31 cellular contexts compared by ENCODE assay signal in the genomic region with DNA sequence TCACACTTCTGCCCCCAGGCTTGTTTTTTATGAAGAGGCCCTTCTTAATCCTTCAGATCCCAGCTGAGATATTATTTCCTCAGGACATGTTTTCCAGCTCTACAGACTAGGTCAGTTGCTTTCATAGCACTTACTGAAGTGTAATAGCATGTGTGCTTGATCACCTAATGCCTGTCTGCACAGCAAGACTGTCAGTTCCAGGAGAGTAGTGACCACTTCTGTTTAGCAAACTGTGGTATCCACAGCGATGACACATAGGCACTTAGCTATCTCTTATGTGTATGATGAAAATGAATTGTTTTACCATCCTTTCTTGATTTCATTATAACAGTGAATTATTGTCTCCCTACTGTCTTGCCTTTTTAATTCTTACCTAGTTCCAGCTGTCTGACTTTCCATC. TPM values are rescaled to one million over a fixed set of nuclear protein-coding genes. Genes with fewer than 3 reads are reported as not detected.
DNase-seq lines count a peak whose midpoint lies in the region; ATAC-seq and TF ChIP-seq lines count a peak whose summit lies in the region.
"Had no signal": no experiment of that assay in that cellular context is flagged by ENCODE, and none has a peak within 500 bp of the region (broad histone marks: within the 10 kb centered on the region; RNA-seq: fewer than 3 reads in every experiment).

No MANE protein-coding gene starts in this region.

- H3K9me3 ChIP-seq in neural cell (ENCODE audit: low read length): no peaks in the 10 kb centered on the region
- H3K9me3 ChIP-seq in CD4-positive, alpha-beta memory T cell (ENCODE audit: control insufficient read depth in 1 of 2, low read length in 2 of 2): no peaks in the 10 kb centered on the region
- H3K9me3 ChIP-seq: esophagus squamous epithelium, lower lobe of right lung had no signal

- H3K27me3 ChIP-seq in GM23338 (ENCODE audit: insufficient read depth) (no peaks in the 10 kb centered on the region), neural cell (ENCODE audit: insufficient read depth, low read depth, low read length) (no peaks in the 10 kb centered on the region), dorsolateral prefrontal cortex (peaks cover 0 to 4% (median 0%) of the 10 kb centered on the region in 45 donors)
- H3K27me3 ChIP-seq in CD4-positive, alpha-beta memory T cell (ENCODE audit: insufficient read depth, low read length): no peaks in the 10 kb centered on the region

- no peak for TF ChIP-seq EP300 in neural cell (conservative IDR thresholded peaks at IDR 0.05; ENCODE audit: poor library complexity, severe bottlenecking)

- H3K4me1 Mint-ChIP-seq in GM23338: no peaks in the 10 kb centered on the region
- H3K4me1 Mint-ChIP-seq in CD4-positive, alpha-beta memory T cell: peaks cover 0 to 16% (median 7%) of the 10 kb centered on the region in 4 donors

- no peak for TF ChIP-seq RAD21 in neural cell (conservative IDR thresholded peaks at IDR 0.05)

- H3F3A ChIP-seq in GM23338 (replicated peaks; ENCODE audit: low read depth) (peaks cover 4% of the 10 kb centered on the region; the same call in 1 of the 2 replicates), neural cell (ENCODE audit: insufficient read depth, low read length, poor library complexity, severe bottlenecking) (no peaks in the 10 kb centered on the region)

- H3K9ac ChIP-seq in neural cell (ENCODE audit: low read length): no peak overlapping the region

- H3K27ac Mint-ChIP-seq in GM23338: no peak overlapping the region
- H3K27ac Mint-ChIP-seq in CD4-positive, alpha-beta memory T cell: peak overlapping the region in 1 of 7 donors; percentile 4
- H3K27ac Mint-ChIP-seq: activated CD4-positive, alpha-beta T cell treated with anti-CD3 and anti-CD28 coated beads, Interleukin-2, amount 10 ng/mL, durations not matched to agents 24 days and 14 days; activated naive CD8-positive, alpha-beta T cell treated with anti-CD3 and anti-CD28 coated beads, Interleukin-2, amount 10 ng/mL, durations not matched to agents 7 days and 5 days; dendritic cell treated with granulocyte-macrophage colony-stimulating factor and Interleukin-4, amounts not matched to agents 40 ng/mL and 50 ng/mL, for 4 days had no signal

- no peaks in the 10 kb centered on the region for H3K9me3 Mint-ChIP-seq in GM23338
- no peaks in the 10 kb centered on the region for H3K9me3 Mint-ChIP-seq in CD4-positive, alpha-beta memory T cell
- H3K9me3 Mint-ChIP-seq: activated CD4-positive, alpha-beta T cell treated with anti-CD3 and anti-CD28 coated beads, Interleukin-2, amount 10 ng/mL, durations not matched to agents 24 days and 14 days; activated naive CD8-positive, alpha-beta T cell treated with anti-CD3 and anti-CD28 coated beads, Interleukin-2, amount 10 ng/mL, durations not matched to agents 7 days and 5 days; central memory CD8-positive, alpha-beta T cell; dendritic cell treated with granulocyte-macrophage colony-stimulating factor and Interleukin-4, amounts not matched to agents 40 ng/mL and 50 ng/mL, for 4 days; IgD-negative memory B cell; neural crest cell had no signal

- peaks cover 8% of the 10 kb centered on the region for H3K27me3 Mint-ChIP-seq in GM23338 (ENCODE audit: insufficient read depth, low read depth, poor library complexity)
- peaks cover 4 to 5% of the 10 kb centered on the region in 2 donors for H3K27me3 Mint-ChIP-seq in CD4-positive, alpha-beta memory T cell

- H4K20me1 ChIP-seq in GM23338 (replicated peaks; ENCODE audit: insufficient read depth) (peaks cover under 1% of the 10 kb centered on the region; the same call in 1 of the 2 replicates), neural cell (ENCODE audit: insufficient read depth) (no peaks in the 10 kb centered on the region)

- TF ChIP-seq CTCF in GM23338 (conservative IDR thresholded peaks at IDR 0.05; ENCODE audit: low read depth in 2 of 2) (no peak), neural cell (IDR thresholded peaks at IDR 0.05; ENCODE audit: poor library complexity, severe bottlenecking) (no peak), dorsolateral prefrontal cortex (IDR thresholded peaks at IDR 0.05 in 54 of 56, conservative IDR thresholded peaks at IDR 0.05 in 2 of 56; ENCODE audit: low read depth in 1 of 56, partially characterized antibody in 56 of 56) (no peak)

- H3K79me2 ChIP-seq in GM23338 (replicated peaks; ENCODE audit: insufficient read depth) (peaks cover 4% of the 10 kb centered on the region), neural cell (replicated peaks; ENCODE audit: insufficient read depth, low read length) (peaks cover 4% of the 10 kb centered on the region)

- H3K27ac ChIP-seq in GM23338 (ENCODE audit: low read depth): 0 out of 2 replicates have a peak overlapping the region, but pooled peaks have one; percentile 63
- H3K27ac ChIP-seq in neural cell (ENCODE audit: low read length): no peak overlapping the region
- no peak overlapping the region for H3K27ac ChIP-seq in CD4-positive, alpha-beta memory T cell (ENCODE audit: low read depth, low read length)
- no peak overlapping the region for H3K27ac ChIP-seq in dorsolateral prefrontal cortex
- H3K27ac ChIP-seq: esophagus squamous epithelium, lower lobe of right lung, WERI-Rb-1 had no signal

- H3K4me3 ChIP-seq in GM23338 (no peak overlapping the region), neural cell (ENCODE audit: low read length) (no peak overlapping the region), dorsolateral prefrontal cortex (no peak overlapping the region)
- H3K4me3 ChIP-seq in CD4-positive, alpha-beta memory T cell (ENCODE audit: low read length in 2 of 2): no peak overlapping the region
- H3K4me3 ChIP-seq: esophagus squamous epithelium, lower lobe of right lung had no signal

- H3K9me2 ChIP-seq in GM23338 (ENCODE audit: insufficient read depth): no peaks in the 10 kb centered on the region
- H3K9me2 ChIP-seq in neural cell (ENCODE audit: insufficient read depth, low read length): no peaks in the 10 kb centered on the region

- POLR2A ChIA-PET in CD4-positive, alpha-beta memory T cell (lab: Charles Lee; ENCODE audit: partially characterized antibody): interaction anchor here (0.7 to 1.0 kb wide), 2 partner anchors 21 to 60 kb away, joined by 3 read pairs; a partner anchor contains a TSS

- DNase-seq in GM23338 (ENCODE audit: low spot score) (no peak), RPMI7951 (ENCODE audit: low read depth) (peak; percentile 7), fibroblast of gingiva (ENCODE audit: low read depth) (peak; percentile 11), dorsolateral prefrontal cortex (no peak)
- DNase-seq in CD4-positive, alpha-beta memory T cell: no peak
- DNase-seq: activated CD4-positive, alpha-beta T cell treated with anti-CD3 and anti-CD28 coated beads, Interleukin-2, amount 10 ng/mL, durations not matched to agents 24 days and 14 days; activated effector memory CD4-positive, alpha-beta T cell treated with anti-CD3 and anti-CD28 coated beads, Interleukin-2, amount 50 U/mL, for 16 hours; activated naive CD8-positive, alpha-beta T cell treated with anti-CD3 and anti-CD28 coated beads, Interleukin-2, amount 10 ng/mL, durations not matched to agents 7 days and 5 days; activated T-cell treated with anti-CD3 and anti-CD28 coated beads, Interleukin-2, amount 50 U/mL, for 1 hour; C1 segment of cervical spinal cord; esophagus squamous epithelium; kidney; lower lobe of right lung; NCI-H2029; NCI-H345; NCI-H748 treated with DMSO at 0.1 percent for 48 hours; right cardiac atrium; stimulated activated CD4-positive, alpha-beta T cell treated with anti-CD3 and anti-CD28 coated beads, Interleukin-4, amount 100 ng/mL, for 1 hour; trophoblast cell; WERI-Rb-1 had no signal

- no peaks in the 10 kb centered on the region for H3K4me1 ChIP-seq in GM23338 (ENCODE audit: insufficient read depth)
- peaks cover 4% of the 10 kb centered on the region for H3K4me1 ChIP-seq in CD4-positive, alpha-beta memory T cell (ENCODE audit: insufficient read depth, low read length)
- H3K4me1 ChIP-seq: esophagus squamous epithelium, lower lobe of right lung had no signal

- CTCF ChIA-PET in CD4-positive, alpha-beta memory T cell (lab: Charles Lee; ENCODE audit: partially characterized antibody): no interaction called here

- H3K36me3 Mint-ChIP-seq in GM23338 (ENCODE audit: low read depth): peaks cover 6% of the 10 kb centered on the region
- H3K36me3 Mint-ChIP-seq in CD4-positive, alpha-beta memory T cell: peaks cover 0 to 10% of the 10 kb centered on the region in 2 donors
- H3K36me3 Mint-ChIP-seq: activated naive CD8-positive, alpha-beta T cell treated with anti-CD3 and anti-CD28 coated beads, Interleukin-2, amount 10 ng/mL, durations not matched to agents 7 days and 5 days had no signal

- ATAC-seq in GM23338 (no peak), GM18517 (IDR thresholded peaks at IDR 0.05; ENCODE audit: unreplicated experiment) (no peak)
- ATAC-seq: lower lobe of right lung, right cardiac atrium had no signal

- H3K36me3 ChIP-seq in GM23338 (ENCODE audit: insufficient read depth): no peaks in the 10 kb centered on the region
- H3K36me3 ChIP-seq in neural cell (ENCODE audit: insufficient read depth, low read length): no peaks in the 10 kb centered on the region
- no peaks in the 10 kb centered on the region for H3K36me3 ChIP-seq in CD4-positive, alpha-beta memory T cell (ENCODE audit: insufficient read depth, low read length)
- H3K36me3 ChIP-seq: esophagus squamous epithelium, lower lobe of right lung, WERI-Rb-1 had no signal

- no peak overlapping the region for H2AFZ ChIP-seq in GM23338
- no peak overlapping the region for H2AFZ ChIP-seq in neural cell (ENCODE audit: low read depth, low read length)

- H3K4me2 ChIP-seq in GM23338 (no peak overlapping the region), neural cell (ENCODE audit: low read length) (no peak overlapping the region)

- intact Hi-C loops in CD4-positive, alpha-beta memory T cell (cut with micrococcal nuclease): no loop called here
- intact Hi-C loops in dorsolateral prefrontal cortex (cut with DNase I): loop anchor here in 1 of 2 donors (5.0 kb wide), 1 partner anchor 40 kb away; no protein-coding TSS in a partner anchor

- no peak overlapping the region for H3K4me3 Mint-ChIP-seq in GM23338
- no peak overlapping the region for H3K4me3 Mint-ChIP-seq in CD4-positive, alpha-beta memory T cell
- H3K4me3 Mint-ChIP-seq: activated CD4-positive, alpha-beta T cell treated with anti-CD3 and anti-CD28 coated beads, Interleukin-2, amount 10 ng/mL, durations not matched to agents 24 days and 14 days; activated naive CD8-positive, alpha-beta T cell treated with anti-CD3 and anti-CD28 coated beads, Interleukin-2, amount 10 ng/mL, durations not matched to agents 7 days and 5 days; central memory CD8-positive, alpha-beta T cell; dendritic cell treated with granulocyte-macrophage colony-stimulating factor and Interleukin-4, amounts not matched to agents 40 ng/mL and 50 ng/mL, for 4 days; neural crest cell had no signal

RNA-seq across cellular contexts. Expression of a gene that starts 4.2 kb away (rescaled TPM):
- total RNA-seq in GM23338 (2014; rRNA removed; shearing (Covaris generic)): 0.66 and 2.5 TPM in 2 replicates
- polyA plus RNA-seq in GM23338 (2016; fragmentation: Nextera tagmentation; extraction: Ambion mirVana): 9.3 and 9.8 TPM in 2 replicates
- not detected in 2 replicates for total RNA-seq in RPMI7951 (2014; rRNA removed; shearing (Covaris generic))
- not detected in 2 replicates for polyA plus RNA-seq in neural cell
- polyA minus RNA-seq in neural cell: not detected in 2 replicates
- total RNA-seq in CD4-positive, alpha-beta memory T cell: not detected
- under 1 TPM in 1 of 2 donors, not detected in 1; 0.32 TPM for polyA plus RNA-seq in CD4-positive, alpha-beta memory T cell
- total RNA-seq in dorsolateral prefrontal cortex: 1 to 10 TPM in 5 of 120 experiments, under 1 TPM in 3, not detected in 112; 0.67 to 1.6 (median 1.1) TPM
- total RNA-seq: activated naive CD8-positive, alpha-beta T cell treated with anti-CD3 and anti-CD28 coated beads, Interleukin-2, amount 10 ng/mL, durations not matched to agents 7 days and 5 days; esophagus squamous epithelium; G401; kidney; lower lobe of right lung; mucosa of gallbladder; right cardiac atrium had no signal

RNA-seq across cellular contexts. Expression of a gene that starts 4.5 kb away (rescaled TPM):
- total RNA-seq in GM23338 (2014; rRNA removed; shearing (Covaris generic)): 526 and 618 TPM in 2 replicates
- polyA plus RNA-seq in GM23338 (2016; fragmentation: Nextera tagmentation; extraction: Ambion mirVana): 405 and 410 TPM in 2 replicates
- 455 and 483 TPM in 2 replicates for total RNA-seq in RPMI7951 (2014; rRNA removed; shearing (Covaris generic))
- polyA plus RNA-seq in neural cell: 288 and 326 TPM in 2 replicates
- polyA minus RNA-seq in neural cell: 286 and 301 TPM in 2 replicates
- 100 to 1,000 TPM; 109 TPM for total RNA-seq in CD4-positive, alpha-beta memory T cell
- polyA plus RNA-seq in CD4-positive, alpha-beta memory T cell: 100 to 1,000 TPM; 195 to 234 TPM
- 100 to 1,000 TPM in 119 of 120 experiments, 10 to 100 TPM in 1; 93.9 to 244 (median 146) TPM for total RNA-seq in dorsolateral prefrontal cortex

RNA-seq across cellular contexts. Expression of a gene that starts 26.5 kb away (rescaled TPM):
- total RNA-seq in GM23338 (2014; rRNA removed; shearing (Covaris generic)): 1.6 and 1.7 TPM in 2 replicates
- polyA plus RNA-seq in GM23338 (2016; fragmentation: Nextera tagmentation; extraction: Ambion mirVana) (1.2 and 2.1 TPM in 2 replicates), neural cell (not detected in 2 replicates)
- not detected in 2 replicates for total RNA-seq in RPMI7951 (2014; rRNA removed; shearing (Covaris generic))
- polyA minus RNA-seq in neural cell: not detected in 2 replicates
- not detected for total RNA-seq in CD4-positive, alpha-beta memory T cell
- polyA plus RNA-seq in CD4-positive, alpha-beta memory T cell: not detected
- under 1 TPM in 5 of 120 experiments, not detected in 115; 0.33 to 0.61 (median 0.44) TPM for total RNA-seq in dorsolateral prefrontal cortex
- total RNA-seq: activated CD4-positive, alpha-beta T cell treated with anti-CD3 and anti-CD28 coated beads, Interleukin-2, amount 10 ng/mL, durations not matched to agents 24 days and 14 days; activated CD8-positive, alpha-beta memory T cell treated with anti-CD3 and anti-CD28 coated beads for 36 hours; activated naive CD8-positive, alpha-beta T cell treated with anti-CD3 and anti-CD28 coated beads, Interleukin-2, amount 10 ng/mL, durations not matched to agents 7 days and 5 days; lower lobe of right lung; neural crest cell; right cardiac atrium had no signal
- polyA plus RNA-seq: AG04450, IgD-negative memory B cell had no signal

RNA-seq across cellular contexts. Expression of a gene that starts 43.4 kb away (rescaled TPM):
- total RNA-seq in GM23338 (2014; rRNA removed; shearing (Covaris generic)): not detected in 2 replicates
- polyA plus RNA-seq in GM23338 (2016; fragmentation: Nextera tagmentation; extraction: Ambion mirVana): not detected in 2 replicates
- total RNA-seq in RPMI7951 (2014; rRNA removed; shearing (Covaris generic)): not detected in 2 replicates
- 1.4 and 1.8 TPM in 2 replicates for polyA plus RNA-seq in neural cell
- polyA minus RNA-seq in neural cell: 2.2 and 2.9 TPM in 2 replicates
- under 1 TPM; 0.52 to 0.53 TPM for total RNA-seq in CD4-positive, alpha-beta memory T cell
- polyA plus RNA-seq in CD4-positive, alpha-beta memory T cell: not detected
- total RNA-seq in dorsolateral prefrontal cortex: 1 to 10 TPM in 43 of 120 experiments, under 1 TPM in 15, not detected in 62; 0.74 to 5.3 (median 1.1) TPM
- total RNA-seq: activated CD8-positive, alpha-beta memory T cell treated with anti-CD3 and anti-CD28 coated beads for 36 hours; activated naive CD8-positive, alpha-beta T cell treated with anti-CD3 and anti-CD28 coated beads, Interleukin-2, amount 10 ng/mL, durations not matched to agents 7 days and 5 days; G401; H1; kidney; lower lobe of right lung; mucosa of gallbladder; right cardiac atrium had no signal
- polyA plus RNA-seq: AG04450, H1, IgD-negative memory B cell, right cardiac atrium had no signal

RNA-seq across cellular contexts. Expression of a gene that starts 47.1 kb away (rescaled TPM):
- total RNA-seq in GM23338 (2014; rRNA removed; shearing (Covaris generic)): 41.9 and 50.5 TPM in 2 replicates
- polyA plus RNA-seq in GM23338 (2016; fragmentation: Nextera tagmentation; extraction: Ambion mirVana) (32.3 and 33.6 TPM in 2 replicates), neural cell (3.3 and 4.1 TPM in 2 replicates)
- 55.8 and 70.2 TPM in 2 replicates for total RNA-seq in RPMI7951 (2014; rRNA removed; shearing (Covaris generic))
- polyA minus RNA-seq in neural cell: 1.9 and 2.0 TPM in 2 replicates
- total RNA-seq in CD4-positive, alpha-beta memory T cell: 10 to 100 TPM; 22.1 to 28.4 TPM
- 10 to 100 TPM; 21.3 to 23.5 TPM for polyA plus RNA-seq in CD4-positive, alpha-beta memory T cell
- total RNA-seq in dorsolateral prefrontal cortex: 10 to 100 TPM in 119 of 120 experiments, 1 to 10 TPM in 1; 10.0 to 33.0 (median 21.5) TPM

Comparison
In these comparisons a context has a peak if more than half of its experiments do, and no peak if none do; other contexts are left out.
1. DNase-seq: peak in RPMI7951 (single experiment) and fibroblast of gingiva (single experiment); none in GM23338 (single experiment), CD4-positive, alpha-beta memory T cell (0 of 5) and dorsolateral prefrontal cortex (0 of 10).